20 cellular contexts compared by ENCODE assay signal in genomic region chr1:93839756-93840155, GRCh38. TPM values are rescaled to one million over a fixed set of nuclear protein-coding genes. Genes with fewer than 3 reads are reported as not detected.
A peak's percentile ranks its signal among the peaks of the same experiment; 100 is the strongest.
DNase-seq lines count a peak whose midpoint lies in the region; FAIRE-seq and TF ChIP-seq lines count a peak whose summit lies in the region.
"Had no signal": no experiment of that assay in that cellular context is flagged by ENCODE, and none has a peak within 500 bp of the region (broad histone marks: within the 10 kb centered on the region; RNA-seq: fewer than 3 reads in every experiment).

No MANE protein-coding gene starts in this region.

- H3K79me2 ChIP-seq in GM23248 (ENCODE audit: insufficient read depth) (no peaks in the 10 kb centered on the region), osteoblast (ENCODE audit: insufficient read depth, low read length) (no peaks in the 10 kb centered on the region)

- intact Hi-C loops in vagina (cut with DNase I) = loop anchor here (10.0 kb wide), 2 partner anchors 215 to 405 kb away; no protein-coding TSS in a partner anchor

- H3K27me3 ChIP-seq in BLaER1 (no peaks in the 10 kb centered on the region), GM23248 (replicated peaks; ENCODE audit: insufficient read depth) (no peaks in the 10 kb centered on the region), bronchial epithelial cell (ENCODE audit: control insufficient read depth, insufficient read depth, low read length) (no peaks in the 10 kb centered on the region), osteoblast (ENCODE audit: insufficient read depth, low read length) (no peaks in the 10 kb centered on the region), vagina (no peaks in the 10 kb centered on the region)
- H3K27me3 ChIP-seq: BE2C, Peyer's patch had no signal

- H3K9me2 ChIP-seq in GM23248 (ENCODE audit: insufficient read depth) = no peaks in the 10 kb centered on the region

- no peak for TF ChIP-seq POLR2A in vagina (IDR thresholded peaks at IDR 0.05)

- H4K20me1 ChIP-seq in BLaER1 = no peaks in the 10 kb centered on the region
- H4K20me1 ChIP-seq in GM23248 (ENCODE audit: insufficient read depth) = no peaks in the 10 kb centered on the region
- no peaks in the 10 kb centered on the region for H4K20me1 ChIP-seq in osteoblast (ENCODE audit: insufficient read depth, low read length)

- H3K4me2 ChIP-seq in BLaER1 (peak overlapping the region; percentile 72; the same call in 1 of the 2 replicates), GM23248 (ENCODE audit: unreplicated experiment) (peak overlapping the region; percentile 66), osteoblast (ENCODE audit: insufficient read depth, low read length) (peak overlapping the region; percentile 8)
- H3K4me2 ChIP-seq: KMS-11 had no signal

- 63 to 71% methylated on average over 2 of the region's 2 CpGs for WGBS in GM23248 (ENCODE audit: low coverage in 1 of 2, low lambda C conversion rate in 2 of 2, missing lambda C conversion rate in 2 of 2), 2 experiments

- in situ Hi-C loops in GM23248 (cut with MboI) = loop anchor here (10.0 to 25.0 kb wide), 3 partner anchors 215 to 527 kb away; no protein-coding TSS in a partner anchor

- H3F3A ChIP-seq in GM23248 (ENCODE audit: insufficient read depth) = peaks cover 54% of the 10 kb centered on the region

- H2AFZ ChIP-seq in GM23248 (no peak overlapping the region), osteoblast (ENCODE audit: low read length) (no peak overlapping the region)

- FAIRE-seq in bronchial epithelial cell (lab: Jason Lieb, UNC) = no peak
- FAIRE-seq: GM12878, H1 had no signal

- TF ChIP-seq CTCF in bronchial epithelial cell (IDR thresholded peaks at IDR 0.05; ENCODE audit: insufficient read depth, low read length, severe bottlenecking) (no peak), osteoblast (IDR thresholded peaks at IDR 0.05; ENCODE audit: extremely low read depth, low read depth, low read length) (no peak), vagina (IDR thresholded peaks at IDR 0.05) (no peak)

- H3K36me3 ChIP-seq in BLaER1 (no peaks in the 10 kb centered on the region), GM23248 (ENCODE audit: low read depth) (no peaks in the 10 kb centered on the region), bronchial epithelial cell (ENCODE audit: control insufficient read depth, insufficient read depth, low read length) (no peaks in the 10 kb centered on the region), osteoblast (ENCODE audit: insufficient read depth, low read length) (no peaks in the 10 kb centered on the region), vagina (no peaks in the 10 kb centered on the region)
- H3K36me3 ChIP-seq: BE2C, Peyer's patch had no signal

- H3K9me3 ChIP-seq in BLaER1 (peaks cover 27% of the 10 kb centered on the region), GM23248 (ENCODE audit: low read depth) (no peaks in the 10 kb centered on the region), osteoblast (ENCODE audit: low read depth, low read length) (no peaks in the 10 kb centered on the region), vagina (no peaks in the 10 kb centered on the region)
- H3K9me3 ChIP-seq: BE2C, Peyer's patch had no signal

- H3K4me3 ChIP-seq in BLaER1 (no peak overlapping the region), GM23248 (no peak overlapping the region), bronchial epithelial cell (ENCODE audit: low read depth, low read length) (no peak overlapping the region), osteoblast (ENCODE audit: insufficient read depth, low read length) (no peak overlapping the region), vagina (no peak overlapping the region)
- H3K4me3 ChIP-seq: GM12878, Peyer's patch, SK-N-MC had no signal

- no peak overlapping the region for H3K9ac ChIP-seq in BLaER1
- H3K9ac ChIP-seq in GM23248 = peak overlapping the region; percentile 9; the same call in 1 of the 2 replicates
- H3K9ac ChIP-seq: KMS-11 had no signal

- peak overlapping the region; percentile 55; the same call in 1 of the 2 replicates for H3K27ac ChIP-seq in BLaER1
- peak overlapping the region; percentile 64 for H3K27ac ChIP-seq in GM23248
- peak overlapping the region; percentile 44 for H3K27ac ChIP-seq in osteoblast (ENCODE audit: low read depth, low read length)
- no peak overlapping the region for H3K27ac ChIP-seq in vagina
- H3K27ac ChIP-seq: KMS-11, Peyer's patch, SK-N-MC had no signal

- H3K4me1 ChIP-seq in BLaER1 (peaks cover 57% of the 10 kb centered on the region), GM23248 (ENCODE audit: insufficient read depth) (peaks cover 47% of the 10 kb centered on the region), osteoblast (ENCODE audit: insufficient read depth, low read length) (peaks cover 37% of the 10 kb centered on the region), vagina (peaks cover 4% of the 10 kb centered on the region)

- DNase-seq in GM23248 (peak; percentile 51), bronchial epithelial cell (ENCODE audit: low read depth) (peak; percentile 31), osteoblast (ENCODE audit: insufficient read length, low spot score, missing footprints) (peak; percentile 83), vagina (ENCODE audit: extremely low spot score in 2 of 2) (no peak), NCI-H748 (lab: John Stamatoyannopoulos, UW; ENCODE audit: unreplicated experiment) (no peak), NCI-H345 (lab: John Stamatoyannopoulos, UW) (no peak)
- DNase-seq: BE2C, DND-41, GDM1, NCI-H1048, NCI-H1436 treated with DMSO at 0.1 percent for 48 hours, NCI-H2081, NCI-H510A treated with DMSO at 0.1 percent for 48 hours, Peyer's patch, Right ventricle myocardium superior had no signal

RNA-seq across cellular contexts. Expression of gene DNTTIP2, which starts 39.2 kb away (rescaled TPM):
- 31.1 and 35.8 TPM in 2 replicates for total RNA-seq in GM23248 (2014; rRNA removed; shearing (Covaris generic))
- 52.8 and 62.1 TPM in 2 replicates for polyA plus RNA-seq in GM23248 (2016; fragmentation: Nextera tagmentation; extraction: Ambion mirVana)
- total RNA-seq in bronchial epithelial cell (24.5 and 28.4 TPM in 2 replicates), osteoblast (23.5 and 25.3 TPM in 2 replicates), vagina (23.6 TPM)

Comparison
In these comparisons a context has a peak if more than half of its experiments do, and no peak if none do; other contexts are left out.
1. H3K4me2 ChIP-seq: peak in every context shown above with its lines; median percentile 72 in BLaER1; 66 in GM23248; 8 in osteoblast.
2. DNase-seq: peak in GM23248 (single experiment), bronchial epithelial cell (single experiment) and osteoblast (single experiment); none in vagina (0 of 2), NCI-H748 (single experiment) and NCI-H345 (single experiment).